ENCODE assay signal across 34 cellular contexts in genomic region chr7:51104278-51104677, GRCh38.
"Had no signal": no experiment of that assay in that cellular context is flagged by ENCODE, and none has a peak within 500 bp of the region (broad histone marks: within the 10 kb centered on the region; RNA-seq: fewer than 3 reads in every experiment).

No MANE protein-coding gene starts in this region.

- H3K27ac ChIP-seq: ascending aorta, cardiac muscle cell had no signal

- FAIRE-seq: TTC549 had no signal

- H3K27me3 Mint-ChIP-seq: activated CD4-positive, alpha-beta T cell treated with anti-CD3 and anti-CD28 coated beads for 36 hours; activated naive CD8-positive, alpha-beta T cell; activated naive CD8-positive, alpha-beta T cell treated with anti-CD3 and anti-CD28 coated beads, Interleukin-2, amount 50 U/mL, for 24 hours; activated T-cell treated with anti-CD3 and anti-CD28 coated beads, Interleukin-2, amount 50 U/mL, for 24 hours; central memory CD8-positive, alpha-beta T cell had no signal

- H3K4me1 Mint-ChIP-seq: activated CD4-positive, alpha-beta memory T cell treated with anti-CD3 and anti-CD28 coated beads, Interleukin-2, amount 10 ng/mL, durations not matched to agents 7 days and 5 days; activated CD4-positive, alpha-beta T cell treated with anti-CD3 and anti-CD28 coated beads for 36 hours; activated CD4-positive, alpha-beta T cell treated with anti-CD3 and anti-CD28 coated beads, Interleukin-2, amount 10 ng/mL, durations not matched to agents 7 days and 5 days; activated CD8-positive, alpha-beta memory T cell treated with anti-CD3 and anti-CD28 coated beads, Interleukin-2, amount 10 ng/mL, durations not matched to agents 7 days and 5 days; activated naive CD4-positive, alpha-beta T cell treated with anti-CD3 and anti-CD28 coated beads, Interleukin-2, amount 10 ng/mL, durations not matched to agents 7 days and 5 days; activated naive CD4-positive, alpha-beta T cell treated with anti-CD3 and anti-CD28 coated beads, Interleukin-2, amount 50 U/mL, for 24 hours; activated naive CD8-positive, alpha-beta T cell treated with anti-CD3 and anti-CD28 coated beads, Interleukin-2, amount 10 ng/mL, durations not matched to agents 7 days and 5 days; activated naive CD8-positive, alpha-beta T cell treated with anti-CD3 and anti-CD28 coated beads, Interleukin-2, amount 50 U/mL, for 24 hours; brain; central memory CD8-positive, alpha-beta T cell had no signal

- H3K27me3 ChIP-seq: ascending aorta, cardiac muscle cell had no signal

- H3K9me3 Mint-ChIP-seq: activated CD4-positive, alpha-beta memory T cell treated with anti-CD3 and anti-CD28 coated beads, Interleukin-2, amount 10 ng/mL, durations not matched to agents 7 days and 5 days; activated CD4-positive, alpha-beta T cell treated with anti-CD3 and anti-CD28 coated beads, Interleukin-2, amount 10 ng/mL, durations not matched to agents 7 days and 5 days; activated naive CD4-positive, alpha-beta T cell treated with anti-CD3 and anti-CD28 coated beads, Interleukin-2, amount 10 ng/mL, durations not matched to agents 7 days and 5 days; activated naive CD4-positive, alpha-beta T cell treated with anti-CD3 and anti-CD28 coated beads, Interleukin-2, amount 50 U/mL, for 24 hours; activated naive CD8-positive, alpha-beta T cell treated with anti-CD3 and anti-CD28 coated beads, Interleukin-2, amount 10 ng/mL, durations not matched to agents 7 days and 5 days; activated naive CD8-positive, alpha-beta T cell treated with anti-CD3 and anti-CD28 coated beads, Interleukin-2, amount 50 U/mL, for 24 hours; activated T-cell treated with anti-CD3 and anti-CD28 coated beads, Interleukin-2, amount 50 U/mL, for 24 hours; activated T-helper 2 cell treated with anti-CD3 and anti-CD28 coated beads, Interferon-gamma antibody, Interleukin-2, Interleukin-4, amounts not matched to agents 10 μg/mL and 5 μg/mL and 100 μg/mL, durations not matched to agents 14 hours and 24 hours and 36 hours; central memory CD8-positive, alpha-beta T cell had no signal

- ATAC-seq: activated CD4-positive, alpha-beta T cell treated with anti-CD3 and anti-CD28 coated beads for 36 hours; activated CD4-positive, CD25-positive, alpha-beta regulatory T cell treated with anti-CD3 and anti-CD28 coated beads, Interleukin-2, amount 50 U/mL, for 24 hours; activated CD8-positive, alpha-beta memory T cell treated with anti-CD3 and anti-CD28 coated beads, Interleukin-2, amount 10 ng/mL, durations not matched to agents 7 days and 5 days; activated CD8-positive, alpha-beta T cell treated with anti-CD3 and anti-CD28 coated beads, Interleukin-2, amount 10 ng/mL, durations not matched to agents 7 days and 5 days; activated naive CD8-positive, alpha-beta T cell treated with anti-CD3 and anti-CD28 coated beads, Interleukin-2, amount 50 U/mL, for 24 hours; T-helper 17 cell had no signal

- H3K4me3 Mint-ChIP-seq: activated CD4-positive, alpha-beta memory T cell treated with anti-CD3 and anti-CD28 coated beads, Interleukin-2, amount 10 ng/mL, durations not matched to agents 7 days and 5 days; activated CD4-positive, alpha-beta T cell treated with anti-CD3 and anti-CD28 coated beads for 36 hours; activated CD4-positive, alpha-beta T cell treated with anti-CD3 and anti-CD28 coated beads, Interleukin-2, amount 10 ng/mL, durations not matched to agents 7 days and 5 days; activated CD8-positive, alpha-beta memory T cell treated with anti-CD3 and anti-CD28 coated beads, Interleukin-2, amount 10 ng/mL, durations not matched to agents 7 days and 5 days; activated CD8-positive, alpha-beta T cell treated with anti-CD3 and anti-CD28 coated beads, Interleukin-2, amount 10 ng/mL, durations not matched to agents 7 days and 5 days; activated naive CD4-positive, alpha-beta T cell treated with anti-CD3 and anti-CD28 coated beads, Interleukin-2, amount 10 ng/mL, durations not matched to agents 7 days and 5 days; activated naive CD4-positive, alpha-beta T cell treated with anti-CD3 and anti-CD28 coated beads, Interleukin-2, amount 50 U/mL, for 24 hours; activated naive CD8-positive, alpha-beta T cell; activated naive CD8-positive, alpha-beta T cell treated with anti-CD3 and anti-CD28 coated beads, Interleukin-2, amount 10 ng/mL, durations not matched to agents 7 days and 5 days; activated naive CD8-positive, alpha-beta T cell treated with anti-CD3 and anti-CD28 coated beads, Interleukin-2, amount 50 U/mL, for 24 hours; activated T-cell treated with anti-CD3 and anti-CD28 coated beads, Interleukin-2, amount 50 U/mL, for 24 hours; brain; central memory CD8-positive, alpha-beta T cell; T-helper 17 cell had no signal

- H3K9me3 ChIP-seq: ascending aorta had no signal

- H3K4me1 ChIP-seq: ascending aorta had no signal

- H3K36me3 Mint-ChIP-seq: activated CD8-positive, alpha-beta memory T cell treated with anti-CD3 and anti-CD28 coated beads, Interleukin-2, amount 10 ng/mL, durations not matched to agents 7 days and 5 days; activated naive CD4-positive, alpha-beta T cell treated with anti-CD3 and anti-CD28 coated beads, Interleukin-2, amount 10 ng/mL, durations not matched to agents 7 days and 5 days; activated naive CD4-positive, alpha-beta T cell treated with anti-CD3 and anti-CD28 coated beads, Interleukin-2, amount 50 U/mL, for 24 hours; activated naive CD8-positive, alpha-beta T cell; activated naive CD8-positive, alpha-beta T cell treated with anti-CD3 and anti-CD28 coated beads, Interleukin-2, amount 10 ng/mL, durations not matched to agents 7 days and 5 days; brain had no signal

- H3K4me3 ChIP-seq: ascending aorta, cardiac muscle cell had no signal

- H3K27ac Mint-ChIP-seq: activated CD4-positive, alpha-beta memory T cell treated with anti-CD3 and anti-CD28 coated beads, Interleukin-2, amount 10 ng/mL, durations not matched to agents 7 days and 5 days; activated CD4-positive, alpha-beta T cell treated with anti-CD3 and anti-CD28 coated beads for 36 hours; activated CD4-positive, alpha-beta T cell treated with anti-CD3 and anti-CD28 coated beads, Interleukin-2, amount 10 ng/mL, durations not matched to agents 7 days and 5 days; activated CD8-positive, alpha-beta memory T cell treated with anti-CD3 and anti-CD28 coated beads, Interleukin-2, amount 10 ng/mL, durations not matched to agents 7 days and 5 days; activated CD8-positive, alpha-beta T cell treated with anti-CD3 and anti-CD28 coated beads, Interleukin-2, amount 10 ng/mL, durations not matched to agents 7 days and 5 days; activated naive CD4-positive, alpha-beta T cell treated with anti-CD3 and anti-CD28 coated beads, Interleukin-2, amount 10 ng/mL, durations not matched to agents 7 days and 5 days; activated naive CD4-positive, alpha-beta T cell treated with anti-CD3 and anti-CD28 coated beads, Interleukin-2, amount 50 U/mL, for 24 hours; activated naive CD8-positive, alpha-beta T cell; activated naive CD8-positive, alpha-beta T cell treated with anti-CD3 and anti-CD28 coated beads, Interleukin-2, amount 10 ng/mL, durations not matched to agents 7 days and 5 days; activated naive CD8-positive, alpha-beta T cell treated with anti-CD3 and anti-CD28 coated beads, Interleukin-2, amount 50 U/mL, for 24 hours; activated T-cell treated with anti-CD3 and anti-CD28 coated beads, Interleukin-2, amount 50 U/mL, for 24 hours; activated T-helper 2 cell treated with anti-CD3 and anti-CD28 coated beads, Interferon-gamma antibody, Interleukin-2, Interleukin-4, amounts not matched to agents 10 μg/mL and 5 μg/mL and 100 μg/mL, durations not matched to agents 14 hours and 24 hours and 36 hours; brain; T-helper 17 cell had no signal

- DNase-seq: activated CD4-positive, alpha-beta memory T cell treated with anti-CD3 and anti-CD28 coated beads, Interleukin-2, amount 10 ng/mL, durations not matched to agents 7 days and 5 days; activated CD4-positive, alpha-beta T cell treated with anti-CD3 and anti-CD28 coated beads for 1 hour; activated CD4-positive, alpha-beta T cell treated with anti-CD3 and anti-CD28 coated beads for 36 hours; activated CD4-positive, alpha-beta T cell treated with anti-CD3 and anti-CD28 coated beads for 48 hours; activated CD4-positive, alpha-beta T cell treated with anti-CD3 and anti-CD28 coated beads, Interleukin-2, amount 10 ng/mL, durations not matched to agents 7 days and 5 days; activated CD4-positive, alpha-beta T cell treated with anti-CD3 and anti-CD28 coated beads, Interleukin-2, amount 50 U/mL, for 48 hours; activated CD4-positive, CD25-positive, alpha-beta regulatory T cell; activated CD8-positive, alpha-beta memory T cell treated with anti-CD3 and anti-CD28 coated beads for 24 hours; activated CD8-positive, alpha-beta memory T cell treated with anti-CD3 and anti-CD28 coated beads, Interleukin-2, amount 10 ng/mL, durations not matched to agents 7 days and 5 days; activated CD8-positive, alpha-beta memory T cell treated with anti-CD3 and anti-CD28 coated beads, Interleukin-2, amount 50 U/mL, for 48 hours; activated effector memory CD4-positive, alpha-beta T cell treated with Interleukin-2 at 50 U/mL for 16 hours; activated gamma-delta T cell; activated naive CD4-positive, alpha-beta T cell treated with anti-CD3 and anti-CD28 coated beads, Interleukin-2, amount 10 ng/mL, durations not matched to agents 7 days and 5 days; activated naive CD4-positive, alpha-beta T cell treated with Interleukin-2 at 50 U/mL for 16 hours; activated naive CD8-positive, alpha-beta T cell treated with anti-CD3 and anti-CD28 coated beads, Interleukin-2, amount 10 ng/mL, durations not matched to agents 7 days and 5 days; activated naive CD8-positive, alpha-beta T cell treated with anti-CD3 and anti-CD28 coated beads, Interleukin-2, amount 50 U/mL, for 24 hours; activated T-cell treated with anti-CD3 and anti-CD28 coated beads, Interleukin-2, amount 50 U/mL, for 24 hours; activated T-cell treated with anti-CD3 and anti-CD28 coated beads, Interleukin-2, amount 50 U/mL, for 48 hours; amygdala; anterior cingulate cortex; caudate nucleus; cerebellar nuclear complex; T-helper 17 cell; T-helper 9 cell had no signal

- H3K36me3 ChIP-seq: ascending aorta, cardiac muscle cell had no signal
